14 cellular contexts compared by ENCODE assay signal in the genomic region with DNA sequence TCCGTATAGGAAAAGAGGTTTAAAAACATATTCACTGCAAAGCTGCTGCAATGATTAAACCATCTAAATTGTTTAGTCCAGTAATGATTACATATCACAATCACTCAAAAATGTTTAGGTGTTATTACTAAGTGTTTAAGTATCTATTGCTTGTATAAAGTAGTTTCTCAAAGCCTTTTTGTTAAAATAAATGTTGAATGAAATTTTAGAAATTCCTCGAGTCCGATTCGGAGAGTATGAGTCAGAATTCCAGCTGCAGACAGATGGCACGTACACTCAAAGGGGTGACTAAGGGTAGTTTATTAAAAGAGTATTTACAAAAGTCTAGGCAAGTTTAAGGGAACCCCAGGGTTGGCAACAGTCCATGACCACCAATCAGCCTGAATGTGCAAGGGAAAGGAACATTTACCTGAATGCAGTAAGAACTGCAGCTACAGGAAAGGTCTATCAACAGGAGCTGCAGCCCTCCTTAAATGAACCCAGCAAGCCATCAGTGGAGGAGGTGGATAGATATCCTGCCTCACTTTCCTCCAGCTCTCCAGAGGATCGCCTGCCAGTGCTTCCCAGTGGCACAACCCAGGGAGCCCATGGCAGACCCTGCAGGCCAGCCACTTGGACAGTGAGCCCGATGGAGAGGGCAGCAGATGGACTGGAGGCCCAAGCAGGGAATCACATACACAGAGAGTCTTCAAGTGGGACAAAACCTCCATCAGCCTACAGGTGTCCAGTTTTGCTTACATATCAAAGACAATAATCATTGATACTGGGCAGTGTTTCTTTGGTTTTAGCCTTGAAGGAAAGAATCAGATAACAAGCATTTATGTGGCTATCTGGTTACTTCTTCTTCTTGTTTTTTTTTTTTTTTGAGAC.
DNase-seq lines count a peak whose midpoint lies in the region; ATAC-seq and TF ChIP-seq lines count a peak whose summit lies in the region.
"Had no signal": no experiment of that assay in that cellular context is flagged by ENCODE, and none has a peak within 500 bp of the region (broad histone marks: within the 10 kb centered on the region; RNA-seq: fewer than 3 reads in every experiment).

No MANE protein-coding gene starts in this region.

- no peaks in the 10 kb centered on the region for H3K36me3 Mint-ChIP-seq in activated T-cell treated with anti-CD3 and anti-CD28 coated beads, Interleukin-2, amount 50 U/mL, for 72 hours (ENCODE audit: insufficient read depth in 2 of 2)
- H3K36me3 Mint-ChIP-seq: memory B cell had no signal

- TF ChIP-seq CTCF in fibroblast of lung (conservative IDR thresholded peaks at IDR 0.05 in 1 of 2, IDR thresholded peaks at IDR 0.05 in 1 of 2; ENCODE audit: low read depth in 1 of 2, low read length in 2 of 2) (no peak), GM10248 (IDR thresholded peaks at IDR 0.05; ENCODE audit: control extremely low read depth, extremely low read depth, low read depth, missing control alignments) (no peak)

- CTCF ChIA-PET in GM10248 (lab: Yijun Ruan, JAX): no interaction called here

- no peaks in the 10 kb centered on the region for H4K20me1 ChIP-seq in GM23248 (ENCODE audit: insufficient read depth)
- no peaks in the 10 kb centered on the region for H4K20me1 ChIP-seq in fibroblast of lung (ENCODE audit: control insufficient read depth, extremely low read depth, insufficient read depth, low read length)

- H2AFZ ChIP-seq in GM23248 (no peak overlapping the region), fibroblast of lung (ENCODE audit: low read length) (no peak overlapping the region)

- ATAC-seq in GM19324 (IDR thresholded peaks at IDR 0.05; ENCODE audit: low FRiP score, unreplicated experiment): no peak
- no peak for ATAC-seq in activated T-cell treated with anti-CD3 and anti-CD28 coated beads, Interleukin-2, amount 50 U/mL, for 72 hours (replicated peaks in 1 of 2)

- H3F3A ChIP-seq in GM23248 (ENCODE audit: insufficient read depth): peaks cover 35% of the 10 kb centered on the region

- H3K4me3 ChIP-seq in GM23248 (peak overlapping the region; percentile 24; the same call in 1 of the 2 replicates), SJCRH30 (no peak overlapping the region), fibroblast of lung (replicated peaks in 1 of 4; ENCODE audit: control extremely low read depth in 1 of 4, insufficient read depth in 1 of 4, low read depth in 3 of 4, low read length in 4 of 4) (no peak overlapping the region), skeletal muscle cell (ENCODE audit: low read depth, low read length) (no peak overlapping the region)
- H3K4me3 ChIP-seq: thyroid gland had no signal

- H3K4me1 Mint-ChIP-seq in activated T-cell treated with anti-CD3 and anti-CD28 coated beads, Interleukin-2, amount 50 U/mL, for 72 hours (ENCODE audit: low read depth): no peaks in the 10 kb centered on the region
- H3K4me1 Mint-ChIP-seq: memory B cell had no signal

- H3K79me2 ChIP-seq in GM23248 (ENCODE audit: insufficient read depth) (no peaks in the 10 kb centered on the region), fibroblast of lung (ENCODE audit: control insufficient read depth, insufficient read depth, low read length) (no peaks in the 10 kb centered on the region)

- no peaks in the 10 kb centered on the region for H3K9me3 ChIP-seq in GM23248 (ENCODE audit: low read depth)
- H3K9me3 ChIP-seq in SJCRH30 (replicated peaks): no peaks in the 10 kb centered on the region
- no peaks in the 10 kb centered on the region for H3K9me3 ChIP-seq in fibroblast of lung (ENCODE audit: control insufficient read depth, insufficient read depth, low read depth, low read length)
- H3K9me3 ChIP-seq: thyroid gland had no signal

- H3K4me3 Mint-ChIP-seq in activated T-cell treated with anti-CD3 and anti-CD28 coated beads, Interleukin-2, amount 50 U/mL, for 72 hours: no peak overlapping the region
- H3K4me3 Mint-ChIP-seq: memory B cell had no signal

- peaks cover 54% of the 10 kb centered on the region for H3K4me1 ChIP-seq in GM23248 (ENCODE audit: insufficient read depth)
- peaks cover 15% of the 10 kb centered on the region for H3K4me1 ChIP-seq in SJCRH30
- peaks cover 19% of the 10 kb centered on the region for H3K4me1 ChIP-seq in fibroblast of lung (ENCODE audit: control insufficient read depth, extremely low read depth, insufficient read depth, low read length)

- peak; percentile 95 for DNase-seq in GM23248
- peak; percentile 63 to 70 for DNase-seq in SJCRH30
- peak; percentile 94 to 97 for DNase-seq in fibroblast of lung (ENCODE audit: low read depth in 2 of 2)
- DNase-seq in skeletal muscle cell (ENCODE audit: low read depth): peak; percentile 81
- DNase-seq in CD1c-positive myeloid dendritic cell (ENCODE audit: extremely low spot score): no peak
- no peak for DNase-seq in GM10248 (ENCODE audit: extremely low spot score)
- no peak for DNase-seq in activated T-cell treated with anti-CD3 and anti-CD28 coated beads, Interleukin-2, amount 50 U/mL, for 72 hours
- DNase-seq: activated T-cell treated with anti-CD3 and anti-CD28 coated beads, Interleukin-2, amount 50 U/mL, for 1 hour; effector CD4-positive, alpha-beta T cell; NCI-H1694 treated with DMSO at 0.1 percent for 48 hours; T-helper 2 cell; thyroid gland had no signal

- POLR2A ChIA-PET in GM10248 (lab: Yijun Ruan, JAX): no interaction called here

- peak overlapping the region; percentile 21 for H3K4me2 ChIP-seq in GM23248 (ENCODE audit: unreplicated experiment)
- peak overlapping the region; percentile 59 for H3K4me2 ChIP-seq in fibroblast of lung (ENCODE audit: extremely low read depth, insufficient read depth, low read length)

- 0 out of 2 replicates have a peak overlapping the region, but pooled peaks have one; percentile 11 for H3K9ac ChIP-seq in GM23248
- no peak overlapping the region for H3K9ac ChIP-seq in fibroblast of lung (ENCODE audit: insufficient read depth, low read length)

- no peaks in the 10 kb centered on the region for H3K9me3 Mint-ChIP-seq in activated T-cell treated with anti-CD3 and anti-CD28 coated beads, Interleukin-2, amount 50 U/mL, for 72 hours
- H3K9me3 Mint-ChIP-seq: memory B cell had no signal

- H3K27ac Mint-ChIP-seq in activated T-cell treated with anti-CD3 and anti-CD28 coated beads, Interleukin-2, amount 50 U/mL, for 72 hours: no peak overlapping the region
- H3K27ac Mint-ChIP-seq: memory B cell had no signal

- H3K27me3 ChIP-seq in GM23248 (replicated peaks; ENCODE audit: insufficient read depth) (no peaks in the 10 kb centered on the region), SJCRH30 (no peaks in the 10 kb centered on the region), fibroblast of lung (ENCODE audit: control insufficient read depth, insufficient read depth, low read length) (no peaks in the 10 kb centered on the region)
- H3K27me3 ChIP-seq: thyroid gland had no signal

- H3K27ac ChIP-seq in GM23248: peak overlapping the region; percentile 43
- peak overlapping the region; percentile 30 for H3K27ac ChIP-seq in SJCRH30
- H3K27ac ChIP-seq in fibroblast of lung (ENCODE audit: insufficient read depth, low read length): peak overlapping the region; percentile 35

- in situ Hi-C loops in GM23248 (cut with MboI): no loop called here

- WGBS in GM23248 (ENCODE audit: low coverage in 1 of 2, low lambda C conversion rate in 2 of 2, missing lambda C conversion rate in 2 of 2), 2 experiments: 5 to 8% methylated on average over 7 of the region's 7 CpGs

- peaks cover 16% of the 10 kb centered on the region for H3K27me3 Mint-ChIP-seq in activated T-cell treated with anti-CD3 and anti-CD28 coated beads, Interleukin-2, amount 50 U/mL, for 72 hours (ENCODE audit: low read depth)

- H3K9me2 ChIP-seq in GM23248 (ENCODE audit: insufficient read depth): no peaks in the 10 kb centered on the region

- H3K36me3 ChIP-seq in GM23248 (ENCODE audit: low read depth) (no peaks in the 10 kb centered on the region), SJCRH30 (no peaks in the 10 kb centered on the region), fibroblast of lung (ENCODE audit: control insufficient read depth, insufficient read depth, low read length) (no peaks in the 10 kb centered on the region)
- H3K36me3 ChIP-seq: thyroid gland had no signal

Comparison
In these comparisons a context has a peak if more than half of its experiments do, and no peak if none do; other contexts are left out.
1. DNase-seq: peak in GM23248 (single experiment), SJCRH30 (2 of 2), fibroblast of lung (2 of 2) and skeletal muscle cell (single experiment); none in CD1c-positive myeloid dendritic cell (single experiment), GM10248 (single experiment) and activated T-cell treated with anti-CD3 and anti-CD28 coated beads, Interleukin-2, amount 50 U/mL, for 72 hours (0 of 2).
2. Peak in every context shown above with its lines, with median percentiles within 50 percentile points of each other: H3K27ac ChIP-seq.